In the genomic region with DNA sequence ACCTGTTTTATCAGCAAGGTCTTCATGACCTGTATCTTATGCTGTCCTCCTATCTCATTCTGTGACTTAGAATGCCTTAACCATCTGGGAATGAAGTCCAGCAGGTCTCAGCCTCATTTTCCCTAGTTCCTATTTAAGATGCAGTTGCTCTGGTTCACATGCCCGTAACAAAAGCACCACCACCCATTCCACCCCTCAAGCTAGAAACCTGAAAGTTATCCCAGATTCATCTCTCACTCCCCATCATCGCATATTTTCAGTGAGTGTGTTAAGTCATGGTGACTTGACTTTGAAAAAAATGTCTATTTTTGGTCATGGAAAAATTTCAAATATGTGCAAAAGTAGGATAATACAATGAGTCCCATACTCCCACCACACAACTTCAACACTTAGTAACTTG, we compare ENCODE assay signal across 24 cellular contexts. TPM values are rescaled to one million over a fixed set of nuclear protein-coding genes. Genes with fewer than 3 reads are reported as not detected.
DNase-seq lines count a peak whose midpoint lies in the region; ATAC-seq and TF ChIP-seq lines count a peak whose summit lies in the region.
"Had no signal": no experiment of that assay in that cellular context is flagged by ENCODE, and none has a peak within 500 bp of the region (broad histone marks: within the 10 kb centered on the region; RNA-seq: fewer than 3 reads in every experiment).

No MANE protein-coding gene starts in this region.

- no peaks in the 10 kb centered on the region for H3K9me3 Mint-ChIP-seq in stimulated activated naive CD8-positive, alpha-beta T cell treated with anti-CD3 and anti-CD28 coated beads, Interleukin-15, Interleukin-2, amounts not matched to agents 100 ng/mL and 50 ng/mL, for 24 hours
- H3K9me3 Mint-ChIP-seq in stimulated activated naive CD8-positive, alpha-beta T cell treated with anti-CD3 and anti-CD28 coated beads, Interleukin-15, amount 100 ng/mL, for 72 hours: no peaks in the 10 kb centered on the region
- H3K9me3 Mint-ChIP-seq in mesothelial cell of epicardium: no peaks in the 10 kb centered on the region
- H3K9me3 Mint-ChIP-seq: activated CD4-positive, alpha-beta T cell treated with anti-CD3 and anti-CD28 coated beads, Interleukin-2, amount 10 ng/mL, durations not matched to agents 7 days and 5 days had no signal

- no peak for ATAC-seq in stimulated activated naive CD8-positive, alpha-beta T cell treated with anti-CD3 and anti-CD28 coated beads, Interleukin-15, amount 100 ng/mL, for 72 hours
- ATAC-seq in GM21529 (IDR thresholded peaks at IDR 0.05; ENCODE audit: unreplicated experiment): no peak
- ATAC-seq: left ventricle myocardium superior, psoas muscle had no signal

- H3K27ac ChIP-seq in uterus: no peak overlapping the region
- H3K27ac ChIP-seq: C4-2B, epithelial cell of prostate, psoas muscle, thyroid gland had no signal

- no peaks in the 10 kb centered on the region for H3K27me3 ChIP-seq in uterus
- H3K27me3 ChIP-seq: thyroid gland had no signal

- intact Hi-C loops in uterus (cut with DNase I; ENCODE audit: low total_unique reads): no loop called here

- TF ChIP-seq CTCF in mesothelial cell of epicardium (IDR thresholded peaks at IDR 0.05; ENCODE audit: unreplicated experiment) (no peak), uterus (IDR thresholded peaks at IDR 0.05) (no peak)

- H3K36me3 Mint-ChIP-seq in stimulated activated naive CD8-positive, alpha-beta T cell treated with anti-CD3 and anti-CD28 coated beads, Interleukin-15, Interleukin-2, amounts not matched to agents 100 ng/mL and 50 ng/mL, for 24 hours (ENCODE audit: low read depth): peaks cover 2% of the 10 kb centered on the region
- peaks cover 6% of the 10 kb centered on the region for H3K36me3 Mint-ChIP-seq in mesothelial cell of epicardium

- H3K27ac Mint-ChIP-seq in stimulated activated naive CD8-positive, alpha-beta T cell treated with anti-CD3 and anti-CD28 coated beads, Interleukin-15, Interleukin-2, amounts not matched to agents 100 ng/mL and 50 ng/mL, for 24 hours: peak overlapping the region; percentile 9
- H3K27ac Mint-ChIP-seq in stimulated activated naive CD8-positive, alpha-beta T cell treated with anti-CD3 and anti-CD28 coated beads, Interleukin-15, amount 100 ng/mL, for 72 hours: no peak overlapping the region
- peak overlapping the region; percentile 5 for H3K27ac Mint-ChIP-seq in mesothelial cell of epicardium
- H3K27ac Mint-ChIP-seq: activated CD4-positive, alpha-beta T cell treated with anti-CD3 and anti-CD28 coated beads, Interleukin-2, amount 10 ng/mL, durations not matched to agents 7 days and 5 days had no signal

- peaks cover 17% of the 10 kb centered on the region for H3K4me1 Mint-ChIP-seq in stimulated activated naive CD8-positive, alpha-beta T cell treated with anti-CD3 and anti-CD28 coated beads, Interleukin-15, Interleukin-2, amounts not matched to agents 100 ng/mL and 50 ng/mL, for 24 hours (ENCODE audit: low read depth)
- H3K4me1 Mint-ChIP-seq in stimulated activated naive CD8-positive, alpha-beta T cell treated with anti-CD3 and anti-CD28 coated beads, Interleukin-15, amount 100 ng/mL, for 72 hours: peaks cover 12% of the 10 kb centered on the region
- H3K4me1 Mint-ChIP-seq in mesothelial cell of epicardium: peaks cover 6% of the 10 kb centered on the region
- H3K4me1 Mint-ChIP-seq: activated CD4-positive, alpha-beta T cell treated with anti-CD3 and anti-CD28 coated beads, Interleukin-2, amount 10 ng/mL, durations not matched to agents 7 days and 5 days had no signal

- no peak overlapping the region for H3K4me3 Mint-ChIP-seq in stimulated activated naive CD8-positive, alpha-beta T cell treated with anti-CD3 and anti-CD28 coated beads, Interleukin-15, Interleukin-2, amounts not matched to agents 100 ng/mL and 50 ng/mL, for 24 hours
- no peak overlapping the region for H3K4me3 Mint-ChIP-seq in stimulated activated naive CD8-positive, alpha-beta T cell treated with anti-CD3 and anti-CD28 coated beads, Interleukin-15, amount 100 ng/mL, for 72 hours
- no peak overlapping the region for H3K4me3 Mint-ChIP-seq in mesothelial cell of epicardium
- H3K4me3 Mint-ChIP-seq: activated CD4-positive, alpha-beta T cell treated with anti-CD3 and anti-CD28 coated beads, Interleukin-2, amount 10 ng/mL, durations not matched to agents 7 days and 5 days had no signal

- DNase-seq in stimulated activated naive CD8-positive, alpha-beta T cell treated with anti-CD3 and anti-CD28 coated beads, Interleukin-15, amount 100 ng/mL, for 72 hours: no peak
- DNase-seq in astrocyte of the hippocampus (ENCODE audit: low read depth, low spot score) (peak; percentile 31), mesothelial cell of epicardium (ENCODE audit: low spot score in 2 of 2, unreplicated experiment in 2 of 2) (no peak), uterus (no peak), dermis blood vessel endothelial cell (no peak)
- DNase-seq in central memory CD4-positive, alpha-beta T cell: no peak
- DNase-seq: activated CD4-positive, alpha-beta T cell treated with anti-CD3 and anti-CD28 coated beads, Interleukin-2, amount 10 ng/mL, durations not matched to agents 7 days and 5 days; activated CD8-positive, alpha-beta memory T cell treated with anti-CD3 and anti-CD28 coated beads, Interleukin-2, amount 50 U/mL, for 4 hours; caudate nucleus; foreskin melanocyte; H7; hypothalamus; left ventricle myocardium superior; mucosa of descending colon; NCI-H1417 treated with DMSO at 0.1 percent for 48 hours; NCI-H510A treated with DMSO at 0.1 percent for 48 hours; psoas muscle; stimulated activated CD4-positive, alpha-beta T cell treated with anti-CD3 and anti-CD28 coated beads, Interleukin-2, amount 100 ng/mL, for 24 hours; stimulated activated naive CD4-positive, alpha-beta T cell; thyroid gland had no signal

- no peaks in the 10 kb centered on the region for H3K36me3 ChIP-seq in uterus
- H3K36me3 ChIP-seq: thyroid gland had no signal

- no peaks in the 10 kb centered on the region for H3K9me3 ChIP-seq in uterus
- H3K9me3 ChIP-seq: mucosa of descending colon, psoas muscle, thyroid gland had no signal

- H3K4me1 ChIP-seq in uterus: no peaks in the 10 kb centered on the region
- H3K4me1 ChIP-seq: psoas muscle had no signal

- no peak for TF ChIP-seq POLR2A in uterus (IDR thresholded peaks at IDR 0.05)

- no peaks in the 10 kb centered on the region for H3K27me3 Mint-ChIP-seq in stimulated activated naive CD8-positive, alpha-beta T cell treated with anti-CD3 and anti-CD28 coated beads, Interleukin-15, Interleukin-2, amounts not matched to agents 100 ng/mL and 50 ng/mL, for 24 hours
- H3K27me3 Mint-ChIP-seq in stimulated activated naive CD8-positive, alpha-beta T cell treated with anti-CD3 and anti-CD28 coated beads, Interleukin-15, amount 100 ng/mL, for 72 hours: no peaks in the 10 kb centered on the region
- no peaks in the 10 kb centered on the region for H3K27me3 Mint-ChIP-seq in mesothelial cell of epicardium (ENCODE audit: low read depth)
- H3K27me3 Mint-ChIP-seq: activated CD4-positive, alpha-beta T cell treated with anti-CD3 and anti-CD28 coated beads, Interleukin-2, amount 10 ng/mL, durations not matched to agents 7 days and 5 days had no signal

- no peak overlapping the region for H3K4me3 ChIP-seq in uterus
- H3K4me3 ChIP-seq: mucosa of descending colon, psoas muscle, thyroid gland had no signal

RNA-seq across cellular contexts. Expression of a gene that starts 11.7 kb away (rescaled TPM):
- total RNA-seq in mesothelial cell of epicardium (466 to 497 TPM (median 481 TPM) in 3 replicates), uterus (100 to 1,000 TPM in 3 of 4 donors, 10 to 100 TPM in 1; 46.1 to 489 (median 201) TPM), dermis blood vessel endothelial cell (99.9 and 301 TPM in 2 replicates)

RNA-seq across cellular contexts. Expression of a gene that starts 45.6 kb away (rescaled TPM):
- 18.1 to 20.2 TPM (median 19.4 TPM) in 3 replicates for total RNA-seq in mesothelial cell of epicardium
- 10 to 100 TPM; 10.8 to 51.8 (median 14.6) TPM for total RNA-seq in uterus
- 17.7 and 21.1 TPM in 2 replicates for total RNA-seq in dermis blood vessel endothelial cell

RNA-seq across cellular contexts. Expression of a gene that starts 51.9 kb away (rescaled TPM):
- 47.5 to 52.0 TPM (median 49.5 TPM) in 3 replicates for total RNA-seq in mesothelial cell of epicardium
- total RNA-seq in uterus: 10 to 100 TPM in 3 of 4 donors, 1 to 10 TPM in 1; 7.1 to 42.6 (median 26.6) TPM
- total RNA-seq in dermis blood vessel endothelial cell: 44.9 and 64.5 TPM in 2 replicates

Comparison
In these comparisons a context has a peak if more than half of its experiments do, and no peak if none do; other contexts are left out.
1. H3K27ac Mint-ChIP-seq: peak in stimulated activated naive CD8-positive, alpha-beta T cell treated with anti-CD3 and anti-CD28 coated beads, Interleukin-15, Interleukin-2, amounts not matched to agents 100 ng/mL and 50 ng/mL, for 24 hours (single experiment) and mesothelial cell of epicardium (single experiment); none in stimulated activated naive CD8-positive, alpha-beta T cell treated with anti-CD3 and anti-CD28 coated beads, Interleukin-15, amount 100 ng/mL, for 72 hours (0 of 2).